ENCODE assay signal across 23 cellular contexts in genomic region chr14:100634026-100634425, GRCh38. TPM values are rescaled to one million over a fixed set of nuclear protein-coding genes. Genes with fewer than 3 reads are reported as not detected.
DNase-seq lines count a peak whose midpoint lies in the region; TF ChIP-seq lines count a peak whose summit lies in the region.
"Had no signal": no experiment of that assay in that cellular context is flagged by ENCODE, and none has a peak within 500 bp of the region (broad histone marks: within the 10 kb centered on the region; RNA-seq: fewer than 3 reads in every experiment).

No MANE protein-coding gene starts in this region.

- DNase-seq in NCI-H748 (lab: John Stamatoyannopoulos, UW; ENCODE audit: unreplicated experiment): peak; percentile 21
- no peak for DNase-seq in NCI-H748 treated with DMSO at 0.1 percent for 48 hours (lab: John Stamatoyannopoulos, UW)
- DNase-seq in NCI-H510A treated with DMSO at 0.1 percent for 48 hours (lab: John Stamatoyannopoulos, UW): peak; percentile 80
- DNase-seq in epithelial cell of esophagus (ENCODE audit: low read depth): peak; percentile 8
- no peak for DNase-seq in MV-4-11 (lab: John Stamatoyannopoulos, UW)
- no peak for DNase-seq in EL
- DNase-seq in transverse colon: no peak
- DNase-seq: DMS79 treated with DMSO at 0.1 percent for 48 hours; GM23248; MG63; NCI-H1048; NCI-H2029 treated with DMSO at 0.1 percent for 48 hours; NCI-H526; NK-92 treated with Interleukin-12 subunit alpha and Interleukin-12 subunit beta, amount 100 ng/mL, for 24 hours; T-cell had no signal

- WGBS in transverse colon (ENCODE audit: low coverage in 1 of 2), 2 donors: 74 to 80% methylated on average over 1 to 11 of the region's 11 CpGs

- no peak for TF ChIP-seq EP300 in transverse colon (IDR thresholded peaks at IDR 0.05; ENCODE audit: low read depth)

- in situ Hi-C loops in transverse colon (cut with MboI; ENCODE audit: low pct_ligation_motif_present in 1 of 4, low pct_unique_long_range_greater_than_20kb in 1 of 4, low sequenced_read_pairs in 3 of 4): loop anchor here in 1 of 4 donors (25.0 kb wide), 1 partner anchor 372 kb away; no protein-coding TSS in a partner anchor

- intact Hi-C loops in transverse colon (cut with DNase I; ENCODE audit: low total_unique reads): no loop called here

- TF ChIP-seq CTCF in epithelial cell of esophagus (IDR thresholded peaks at IDR 0.05; ENCODE audit: insufficient read depth, low read depth, low read length, missing control alignments): no peak
- no peak for TF ChIP-seq CTCF in transverse colon (IDR thresholded peaks at IDR 0.05)

- H3K27ac ChIP-seq in transverse colon: no peak overlapping the region
- H3K27ac ChIP-seq: A549, GM23248, HL-60 had no signal

- no peaks in the 10 kb centered on the region for H3K27me3 ChIP-seq in transverse colon
- H3K27me3 ChIP-seq: MG63 had no signal

- no peaks in the 10 kb centered on the region for H3K9me3 ChIP-seq in transverse colon
- H3K9me3 ChIP-seq: A549, HAP-1, MG63 had no signal

- H3K4me3 ChIP-seq in epithelial cell of esophagus (ENCODE audit: low read length): no peak overlapping the region
- no peak overlapping the region for H3K4me3 ChIP-seq in transverse colon
- H3K4me3 ChIP-seq: A549, GM12878, GM23248, HAP-1, K562, MG63 had no signal

- no peak for TF ChIP-seq POLR2A in transverse colon (IDR thresholded peaks at IDR 0.05)

- no peaks in the 10 kb centered on the region for H3K4me1 ChIP-seq in transverse colon
- H3K4me1 ChIP-seq: A549, HAP-1 had no signal

- H3K36me3 ChIP-seq in transverse colon: no peaks in the 10 kb centered on the region
- H3K36me3 ChIP-seq: HAP-1, MG63 had no signal

RNA-seq across cellular contexts. Expression of gene BEGAIN, which starts 46.8 kb away (rescaled TPM):
- 1 to 10 TPM in 1 of 4 donors, under 1 TPM in 2, not detected in 1; 0.27 to 2.5 (median 0.37) TPM for total RNA-seq in transverse colon
- total RNA-seq: B cell, HepG2, LHCN-M2 had no signal

Comparison
In these comparisons a context has a peak if more than half of its experiments do, and no peak if none do; other contexts are left out.
1. DNase-seq: peak in NCI-H748 (single experiment), NCI-H510A treated with DMSO at 0.1 percent for 48 hours (single experiment) and epithelial cell of esophagus (single experiment); none in NCI-H748 treated with DMSO at 0.1 percent for 48 hours (single experiment), MV-4-11 (single experiment), EL (single experiment) and transverse colon (single experiment).